ENCODE assay signal across 17 cellular contexts in genomic region chr5:14383923-14384322, GRCh38.
"Had no signal": no experiment of that assay in that cellular context is flagged by ENCODE, and none has a peak within 500 bp of the region (broad histone marks: within the 10 kb centered on the region; RNA-seq: fewer than 3 reads in every experiment).

No MANE protein-coding gene starts in this region.

- ATAC-seq: activated T-helper 17 cell treated with anti-CD3 and anti-CD28 coated beads, Interleukin-2, amount 50 U/mL, for 72 hours; body of pancreas; left colon had no signal

- H3K27ac Mint-ChIP-seq: activated naive CD4-positive, alpha-beta T cell treated with anti-CD3 and anti-CD28 coated beads, Interleukin-2, amount 10 ng/mL, durations not matched to agents 7 days and 5 days; activated T-helper 17 cell treated with anti-CD3 and anti-CD28 coated beads, Interleukin-2, amount 50 U/mL, for 72 hours; dendritic cell treated with granulocyte-macrophage colony-stimulating factor and Interleukin-4, amounts not matched to agents 40 ng/mL and 50 ng/mL, for 4 days; nephron had no signal

- H3K4me3 ChIP-seq: body of pancreas, esophagus squamous epithelium, skin epidermis, stomach had no signal

- H3K9ac ChIP-seq: parathyroid adenoma had no signal

- H3K27me3 ChIP-seq: body of pancreas, esophagus squamous epithelium, stomach had no signal

- DNase-seq: activated CD4-positive, alpha-beta T cell treated with anti-CD3 and anti-CD28 coated beads, Interleukin-2, amount 50 U/mL, for 1 hour; activated CD4-positive, CD25-positive, alpha-beta regulatory T cell; activated naive CD4-positive, alpha-beta T cell treated with anti-CD3 and anti-CD28 coated beads, Interleukin-2, amount 10 ng/mL, durations not matched to agents 7 days and 5 days; activated T-cell treated with anti-CD3 and anti-CD28 coated beads for 4 hours; central memory CD4-positive, alpha-beta T cell; esophagus squamous epithelium; foreskin fibroblast; left colon; mesenchymal stem cell; retina; stomach had no signal

- H3K27ac ChIP-seq: body of pancreas, esophagus squamous epithelium, parathyroid adenoma, skin epidermis, stomach had no signal

- H3K9me3 ChIP-seq: body of pancreas, esophagus squamous epithelium, stomach had no signal

- H3K9me3 Mint-ChIP-seq: activated naive CD4-positive, alpha-beta T cell treated with anti-CD3 and anti-CD28 coated beads, Interleukin-2, amount 10 ng/mL, durations not matched to agents 7 days and 5 days; activated T-helper 17 cell treated with anti-CD3 and anti-CD28 coated beads, Interleukin-2, amount 50 U/mL, for 72 hours; nephron had no signal

- H3K27me3 Mint-ChIP-seq: activated T-helper 17 cell treated with anti-CD3 and anti-CD28 coated beads, Interleukin-2, amount 50 U/mL, for 72 hours; dendritic cell treated with granulocyte-macrophage colony-stimulating factor and Interleukin-4, amounts not matched to agents 40 ng/mL and 50 ng/mL, for 4 days had no signal

- H3K4me1 ChIP-seq: body of pancreas, esophagus squamous epithelium, parathyroid adenoma, stomach had no signal

- H3K4me1 Mint-ChIP-seq: activated T-helper 17 cell treated with anti-CD3 and anti-CD28 coated beads, Interleukin-2, amount 50 U/mL, for 72 hours had no signal

- H2AFZ ChIP-seq: parathyroid adenoma had no signal

- H3K79me2 ChIP-seq: parathyroid adenoma had no signal

- H3K4me3 Mint-ChIP-seq: activated naive CD4-positive, alpha-beta T cell treated with anti-CD3 and anti-CD28 coated beads, Interleukin-2, amount 10 ng/mL, durations not matched to agents 7 days and 5 days; activated T-helper 17 cell treated with anti-CD3 and anti-CD28 coated beads, Interleukin-2, amount 50 U/mL, for 72 hours; dendritic cell treated with granulocyte-macrophage colony-stimulating factor and Interleukin-4, amounts not matched to agents 40 ng/mL and 50 ng/mL, for 4 days; nephron had no signal

- H3K36me3 Mint-ChIP-seq: activated naive CD4-positive, alpha-beta T cell treated with anti-CD3 and anti-CD28 coated beads, Interleukin-2, amount 10 ng/mL, durations not matched to agents 7 days and 5 days had no signal
